1 cellular context compared by ENCODE assay signal in genomic region chr12:27709212-27709931, GRCh38.
A peak's percentile ranks its signal among the peaks of the same experiment; 100 is the strongest.
TF ChIP-seq lines count a peak whose summit lies in the region.

No MANE protein-coding gene starts in this region.

TF ChIP-seq in HepG2, 621 proteins besides CTCF, POLR2A, EP300 and RAD21:
- TF ChIP-seq DZIP1 (CRISPR knock-in tag; IDR thresholded peaks at IDR 0.05) (no peak), ZNF333 (CRISPR knock-in tag; IDR thresholded peaks at IDR 0.05; ENCODE audit: borderline replicate concordance) (no peak), ZNF770 (CRISPR knock-in tag; IDR thresholded peaks at IDR 0.05) (peak; percentile 64), ZNF121 (CRISPR knock-in tag; IDR thresholded peaks at IDR 0.05) (peak; percentile 71), TEAD3 (CRISPR knock-in tag; optimal IDR thresholded peaks at IDR 0.05; ENCODE audit: borderline replicate concordance) (peak; percentile 11), ZSCAN20 (CRISPR knock-in tag; IDR thresholded peaks at IDR 0.05; ENCODE audit: borderline replicate concordance) (no peak), ZNF790 (CRISPR knock-in tag; IDR thresholded peaks at IDR 0.05; ENCODE audit: borderline replicate concordance) (no peak), SRSF1 (optimal IDR thresholded peaks at IDR 0.05; ENCODE audit: low read depth, low read length) (no peak), MXD4 (CRISPR knock-in tag; IDR thresholded peaks at IDR 0.05) (no peak), ZNF605 (CRISPR knock-in tag; IDR thresholded peaks at IDR 0.05) (no peak), JUNB (CRISPR knock-in tag; IDR thresholded peaks at IDR 0.05; ENCODE audit: borderline replicate concordance) (no peak), ZNF749 (CRISPR knock-in tag; IDR thresholded peaks at IDR 0.05; ENCODE audit: borderline replicate concordance) (no peak)
TF ChIP-seq in HepG2: peak in this region for 3.
